ENCODE assay signal across 1 cellular context in the genomic region with DNA sequence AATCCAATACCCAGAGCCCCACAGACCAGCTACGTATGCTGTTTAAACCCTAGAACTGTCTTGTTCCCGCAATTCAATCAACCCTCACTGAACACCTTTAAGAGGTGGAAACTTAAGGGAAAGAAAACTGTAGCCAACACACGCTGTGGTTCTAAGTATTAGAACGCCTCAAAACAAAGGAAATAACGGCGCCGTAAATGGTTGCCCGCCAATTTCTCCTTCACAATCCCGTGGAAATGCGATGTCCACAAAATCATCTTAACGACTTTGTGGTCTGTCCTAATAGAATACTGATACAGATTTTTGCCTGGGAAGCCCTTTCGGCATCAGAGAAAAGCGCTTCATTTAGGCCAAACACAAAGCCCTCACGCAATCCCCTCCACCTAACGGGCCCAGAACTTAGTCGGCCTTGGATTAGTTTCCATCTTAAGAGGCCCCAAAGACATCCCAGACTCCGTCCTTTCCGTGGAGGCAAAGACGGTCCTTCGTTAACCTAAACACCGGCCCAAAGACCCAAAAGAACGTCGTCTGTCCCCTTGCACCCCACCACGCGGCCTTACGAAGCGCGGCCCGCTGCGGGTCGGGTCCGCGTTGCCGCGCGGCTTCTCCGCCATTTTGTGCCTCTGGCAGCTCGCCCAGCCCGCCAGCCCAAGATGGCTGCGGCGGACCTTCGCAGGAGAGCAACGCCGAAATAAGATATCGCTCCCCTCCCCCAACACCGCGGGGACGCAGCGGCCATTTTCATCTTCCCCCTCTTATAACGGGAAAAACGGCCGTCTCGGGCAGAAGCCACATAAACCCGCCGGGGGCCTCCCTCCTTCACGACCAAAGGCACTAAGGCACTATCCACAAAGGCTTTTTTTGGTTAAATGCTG.
A peak's percentile ranks its signal among the peaks of the same experiment; 100 is the strongest.
TF ChIP-seq lines count a peak whose summit lies in the region.

No MANE protein-coding gene starts in this region.

TF ChIP-seq in K562, 482 proteins besides CTCF, POLR2A, EP300 and RAD21 (continued from another document and continues in another):
- no peak for TF ChIP-seq TAF15 (IDR thresholded peaks at IDR 0.05; ENCODE audit: low read depth, low read length)
- TF ChIP-seq, protein P1, sequence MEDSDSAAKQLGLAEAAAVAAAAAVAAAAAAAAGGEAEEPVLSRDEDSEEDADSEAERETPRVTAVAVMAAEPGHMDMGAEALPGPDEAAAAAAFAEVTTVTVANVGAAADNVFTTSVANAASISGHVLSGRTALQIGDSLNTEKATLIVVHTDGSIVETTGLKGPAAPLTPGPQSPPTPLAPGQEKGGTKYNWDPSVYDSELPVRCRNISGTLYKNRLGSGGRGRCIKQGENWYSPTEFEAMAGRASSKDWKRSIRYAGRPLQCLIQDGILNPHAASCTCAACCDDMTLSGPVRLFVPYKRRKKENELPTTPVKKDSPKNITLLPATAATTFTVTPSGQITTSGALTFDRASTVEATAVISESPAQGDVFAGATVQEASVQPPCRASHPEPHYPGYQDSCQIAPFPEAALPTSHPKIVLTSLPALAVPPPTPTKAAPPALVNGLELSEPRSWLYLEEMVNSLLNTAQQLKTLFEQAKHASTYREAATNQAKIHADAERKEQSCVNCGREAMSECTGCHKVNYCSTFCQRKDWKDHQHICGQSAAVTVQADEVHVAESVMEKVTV (CRISPR knock-in tag; IDR thresholded peaks at IDR 0.05), result no peak
- no peak for TF ChIP-seq ZNF253 (CRISPR knock-in tag; conservative IDR thresholded peaks at IDR 0.05)
- TF ChIP-seq MYC (IDR thresholded peaks at IDR 0.05; ENCODE audit: low read depth, low read length), result peak; percentile 98
- TF ChIP-seq MYC (CRISPR knock-in tag; IDR thresholded peaks at IDR 0.05; ENCODE audit: borderline replicate concordance, low read depth), result peak; percentile 79
- TF ChIP-seq ZBTB49 (CRISPR knock-in tag; IDR thresholded peaks at IDR 0.05; ENCODE audit: borderline replicate concordance), result no peak
- no peak for TF ChIP-seq CLOCK (CRISPR knock-in tag; IDR thresholded peaks at IDR 0.05; ENCODE audit: borderline replicate concordance)
- TF ChIP-seq STAG1 (CRISPR knock-in tag; IDR thresholded peaks at IDR 0.05; ENCODE audit: borderline replicate concordance), result no peak
- peak in 1 of 2 experiments; percentile 21; a peak in 3 of 4 replicates for TF ChIP-seq TBL1XR1 (IDR thresholded peaks at IDR 0.05; ENCODE audit: low read length in 2 of 2)
- TF ChIP-seq, protein P2, sequence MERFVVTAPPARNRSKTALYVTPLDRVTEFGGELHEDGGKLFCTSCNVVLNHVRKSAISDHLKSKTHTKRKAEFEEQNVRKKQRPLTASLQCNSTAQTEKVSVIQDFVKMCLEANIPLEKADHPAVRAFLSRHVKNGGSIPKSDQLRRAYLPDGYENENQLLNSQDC (CRISPR knock-in tag; IDR thresholded peaks at IDR 0.05), result no peak
- no peak for TF ChIP-seq BRF2 (IDR thresholded peaks at IDR 0.05; ENCODE audit: borderline replicate concordance, insufficient read depth, insufficient read length)
- 0 out of 2 replicates have a peak, but pooled peaks have one; percentile 6 for TF ChIP-seq ZNF41 (CRISPR knock-in tag; conservative IDR thresholded peaks at IDR 0.05)
- TF ChIP-seq NFIX (CRISPR knock-in tag; IDR thresholded peaks at IDR 0.05; ENCODE audit: low read depth), result peak; percentile 28; the same call in 1 of the 2 replicates
- no peak for TF ChIP-seq DNMT1 (IDR thresholded peaks at IDR 0.05)
- TF ChIP-seq ZNF507 (tag; conservative IDR thresholded peaks at IDR 0.05), result no peak
- no peak for TF ChIP-seq PTRF (tag; IDR thresholded peaks at IDR 0.05)
- no peak for TF ChIP-seq MCM7 (IDR thresholded peaks at IDR 0.05)
- no peak for TF ChIP-seq GABPB1 (CRISPR knock-in tag; IDR thresholded peaks at IDR 0.05)
- TF ChIP-seq ATF1 (CRISPR knock-in tag; IDR thresholded peaks at IDR 0.05), result no peak
- TF ChIP-seq ATF1 (tag; IDR thresholded peaks at IDR 0.05), result no peak
- TF ChIP-seq RBM34 (IDR thresholded peaks at IDR 0.05; ENCODE audit: borderline replicate concordance, insufficient read depth, low read length), result no peak
- no peak for TF ChIP-seq CBX2 (IDR thresholded peaks at IDR 0.05; ENCODE audit: insufficient read depth, low read length, poor library complexity, severe bottlenecking)
- no peak for TF ChIP-seq RBM15 (IDR thresholded peaks at IDR 0.05; ENCODE audit: insufficient read depth, low read length)
- no peak for TF ChIP-seq TBP (optimal IDR thresholded peaks at IDR 0.05; ENCODE audit: low read depth, low read length)
- no peak for TF ChIP-seq XRCC3 (IDR thresholded peaks at IDR 0.05)
- no peak for TF ChIP-seq C11orf30 (IDR thresholded peaks at IDR 0.05; ENCODE audit: low read depth)
- no peak for TF ChIP-seq TFAM (CRISPR knock-in tag; conservative IDR thresholded peaks at IDR 0.05)
- TF ChIP-seq, protein P3, sequence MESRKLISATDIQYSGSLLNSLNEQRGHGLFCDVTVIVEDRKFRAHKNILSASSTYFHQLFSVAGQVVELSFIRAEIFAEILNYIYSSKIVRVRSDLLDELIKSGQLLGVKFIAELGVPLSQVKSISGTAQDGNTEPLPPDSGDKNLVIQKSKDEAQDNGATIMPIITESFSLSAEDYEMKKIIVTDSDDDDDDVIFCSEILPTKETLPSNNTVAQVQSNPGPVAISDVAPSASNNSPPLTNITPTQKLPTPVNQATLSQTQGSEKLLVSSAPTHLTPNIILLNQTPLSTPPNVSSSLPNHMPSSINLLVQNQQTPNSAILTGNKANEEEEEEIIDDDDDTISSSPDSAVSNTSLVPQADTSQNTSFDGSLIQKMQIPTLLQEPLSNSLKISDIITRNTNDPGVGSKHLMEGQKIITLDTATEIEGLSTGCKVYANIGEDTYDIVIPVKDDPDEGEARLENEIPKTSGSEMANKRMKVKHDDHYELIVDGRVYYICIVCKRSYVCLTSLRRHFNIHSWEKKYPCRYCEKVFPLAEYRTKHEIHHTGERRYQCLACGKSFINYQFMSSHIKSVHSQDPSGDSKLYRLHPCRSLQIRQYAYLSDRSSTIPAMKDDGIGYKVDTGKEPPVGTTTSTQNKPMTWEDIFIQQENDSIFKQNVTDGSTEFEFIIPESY (CRISPR knock-in tag; IDR thresholded peaks at IDR 0.05), result peak; percentile 62; the same call in 1 of the 2 replicates
- TF ChIP-seq, protein P4, sequence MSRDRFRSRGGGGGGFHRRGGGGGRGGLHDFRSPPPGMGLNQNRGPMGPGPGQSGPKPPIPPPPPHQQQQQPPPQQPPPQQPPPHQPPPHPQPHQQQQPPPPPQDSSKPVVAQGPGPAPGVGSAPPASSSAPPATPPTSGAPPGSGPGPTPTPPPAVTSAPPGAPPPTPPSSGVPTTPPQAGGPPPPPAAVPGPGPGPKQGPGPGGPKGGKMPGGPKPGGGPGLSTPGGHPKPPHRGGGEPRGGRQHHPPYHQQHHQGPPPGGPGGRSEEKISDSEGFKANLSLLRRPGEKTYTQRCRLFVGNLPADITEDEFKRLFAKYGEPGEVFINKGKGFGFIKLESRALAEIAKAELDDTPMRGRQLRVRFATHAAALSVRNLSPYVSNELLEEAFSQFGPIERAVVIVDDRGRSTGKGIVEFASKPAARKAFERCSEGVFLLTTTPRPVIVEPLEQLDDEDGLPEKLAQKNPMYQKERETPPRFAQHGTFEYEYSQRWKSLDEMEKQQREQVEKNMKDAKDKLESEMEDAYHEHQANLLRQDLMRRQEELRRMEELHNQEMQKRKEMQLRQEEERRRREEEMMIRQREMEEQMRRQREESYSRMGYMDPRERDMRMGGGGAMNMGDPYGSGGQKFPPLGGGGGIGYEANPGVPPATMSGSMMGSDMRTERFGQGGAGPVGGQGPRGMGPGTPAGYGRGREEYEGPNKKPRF (IDR thresholded peaks at IDR 0.05; ENCODE audit: low read depth, low read length), result no peak
- no peak for TF ChIP-seq IFI16 (CRISPR knock-in tag; IDR thresholded peaks at IDR 0.05)
- no peak for TF ChIP-seq TFE3 (CRISPR knock-in tag; IDR thresholded peaks at IDR 0.05)
- no peak for TF ChIP-seq ZSCAN32 (CRISPR knock-in tag; IDR thresholded peaks at IDR 0.05)
- TF ChIP-seq ZNF23 (CRISPR knock-in tag; IDR thresholded peaks at IDR 0.05), result 0 out of 2 replicates have a peak, but pooled peaks have one; percentile 21
- no peak for TF ChIP-seq AFF4 (CRISPR knock-in tag; IDR thresholded peaks at IDR 0.05)
- no peak for TF ChIP-seq PKNOX1 (IDR thresholded peaks at IDR 0.05)
